In the genomic region with DNA sequence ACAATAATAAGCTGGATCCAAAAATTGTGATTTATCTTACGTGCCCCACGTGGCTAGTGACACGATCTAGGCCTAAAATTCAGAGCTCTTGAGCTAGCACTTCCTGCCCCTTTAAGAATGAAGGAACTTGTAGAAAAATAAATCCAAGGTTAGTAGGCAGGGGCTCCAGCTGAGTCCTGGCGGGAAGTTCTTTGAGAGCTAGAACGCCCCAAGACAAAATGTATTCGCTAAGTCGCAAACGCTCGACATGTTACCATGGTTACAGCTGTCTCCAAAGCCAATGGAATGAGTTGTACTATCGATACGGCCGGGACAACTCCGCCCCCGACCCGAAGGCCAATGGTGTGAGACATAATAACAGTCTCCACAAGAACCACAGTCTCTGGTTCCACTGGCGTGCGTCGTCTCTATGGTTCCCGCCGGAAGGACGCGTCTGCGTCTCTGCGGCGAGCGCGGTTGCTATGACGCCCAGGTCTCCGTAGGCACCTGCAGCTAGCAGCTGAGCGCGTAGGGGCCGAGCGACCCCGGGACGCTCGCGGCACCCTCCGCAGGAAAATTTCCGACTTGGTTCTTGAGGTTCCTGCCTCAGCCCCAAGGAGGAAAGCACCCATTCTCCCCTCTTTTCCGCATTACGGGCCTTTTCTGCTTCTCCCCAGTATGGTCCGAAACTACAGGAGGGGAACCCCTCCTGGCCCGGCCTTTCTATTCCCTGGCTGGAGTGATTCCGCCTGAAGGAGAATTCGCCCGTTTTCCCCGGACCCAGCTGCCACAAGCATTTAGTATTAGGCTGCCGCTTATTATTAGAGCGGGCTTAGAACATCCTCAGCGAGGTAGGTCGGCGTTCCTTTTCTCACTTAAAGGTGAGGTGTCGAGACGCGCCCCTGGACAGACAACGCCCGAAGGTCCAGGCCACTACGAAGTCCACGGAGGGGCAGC, we compare ENCODE assay signal across 8 cellular contexts.
DNase-seq lines count a peak whose midpoint lies in the region; ATAC-seq and TF ChIP-seq lines count a peak whose summit lies in the region.

TSS of gene CCDC30 (plus strand) at position 459 of the 936 bp plus-strand sequence. CDS start 17,266 bp downstream, outside the sequence.

- H3K4me3 ChIP-seq in OCI-LY1 (ENCODE audit: low read depth, low read length, poor library complexity, severe bottlenecking) = peak within 1 kb of the TSS; percentile 57
- peak within 1 kb of the TSS; percentile 77 for H3K4me3 ChIP-seq in epithelial cell of esophagus (ENCODE audit: low read length)

- no peak within 1 kb of the TSS for H2AFZ ChIP-seq in OCI-LY1 (ENCODE audit: low read length)

- peak within 1 kb of the TSS; percentile 19; the same call in 1 of the 2 replicates for H3K9ac ChIP-seq in OCI-LY1 (ENCODE audit: low read length)

- no peaks in the 10 kb centered on the region for H4K20me1 ChIP-seq in OCI-LY1 (ENCODE audit: insufficient read depth, low read length)

- no peaks in the 10 kb centered on the region for H3F3A ChIP-seq in OCI-LY1 (ENCODE audit: insufficient read depth, low read length)

- H3K27ac ChIP-seq in OCI-LY1 (ENCODE audit: low read depth, low read length, poor library complexity, severe bottlenecking) = no peak within 1 kb of the TSS

- no peaks in the 10 kb centered on the region for H3K79me2 ChIP-seq in OCI-LY1 (ENCODE audit: insufficient read depth, low read length)

- TF ChIP-seq CTCF in OCI-LY1 (IDR thresholded peaks at IDR 0.05; ENCODE audit: low read length) (no peak), epithelial cell of esophagus (IDR thresholded peaks at IDR 0.05; ENCODE audit: insufficient read depth, low read depth, low read length, missing control alignments) (no peak)

- no peaks in the 10 kb centered on the region for H3K9me2 ChIP-seq in OCI-LY1 (ENCODE audit: low read depth, low read length)

- H3K4me1 ChIP-seq in OCI-LY1 (ENCODE audit: insufficient read depth, low read length, severe bottlenecking) = peaks cover 17% of the 10 kb centered on the region

- H3K27me3 ChIP-seq in OCI-LY1 (ENCODE audit: insufficient read depth, low read length) = no peaks in the 10 kb centered on the region

- peak within 1 kb of the TSS; percentile 72 for H3K4me2 ChIP-seq in OCI-LY1 (ENCODE audit: low read length)

- no peaks in the 10 kb centered on the region for H3K9me3 ChIP-seq in OCI-LY1 (ENCODE audit: low read length)

- peaks cover 26% of the 10 kb centered on the region for H3K36me3 ChIP-seq in OCI-LY1 (ENCODE audit: insufficient read depth, low read length)

- DNase-seq in D341Med (ENCODE audit: low spot score) (peak; percentile 95), HuH-7 (ENCODE audit: low spot score) (peak; percentile 95), activated T-cell treated with anti-CD3 and anti-CD28 coated beads for 24 hours (ENCODE audit: low read depth) (peak; percentile 94), epithelial cell of esophagus (ENCODE audit: low read depth) (peak; percentile 98), middle frontal gyrus (ENCODE audit: extremely low spot score, low spot score) (peak; percentile 93)
- DNase-seq in stimulated activated CD8-positive, alpha-beta memory T cell treated with anti-CD3 and anti-CD28 coated beads, Interleukin-15, amount 100 ng/mL, for 48 hours (ENCODE audit: low read depth in 2 of 2) = peak; percentile 91 to 92

- peak; percentile 97 for ATAC-seq in GM21528 (IDR thresholded peaks at IDR 0.05; ENCODE audit: low FRiP score, unreplicated experiment)
